ENCODE assay signal across 9 cellular contexts in genomic region chr13:50345804-50346203, GRCh38.
"Had no signal": no experiment of that assay in that cellular context is flagged by ENCODE, and none has a peak within 500 bp of the region (broad histone marks: within the 10 kb centered on the region; RNA-seq: fewer than 3 reads in every experiment).

No MANE protein-coding gene starts in this region.

- H3K27ac ChIP-seq: GM23248 had no signal

- H3K4me3 ChIP-seq: GM23248, GM23338, HAP-1 had no signal

- ATAC-seq: GM23338, HCT116 had no signal

- H3K36me3 ChIP-seq: HAP-1 had no signal

- H3K9me3 ChIP-seq: HAP-1 had no signal

- H3K4me3 Mint-ChIP-seq: GM23338, H9, HFFc6 had no signal

- DNase-seq: GM23248, GOT3, H7, H9, HCEC 1CT, HFFc6 had no signal

- H3K27ac Mint-ChIP-seq: GM23338, H9, HFFc6 had no signal
